ENCODE assay signal across 15 cellular contexts in the genomic region with DNA sequence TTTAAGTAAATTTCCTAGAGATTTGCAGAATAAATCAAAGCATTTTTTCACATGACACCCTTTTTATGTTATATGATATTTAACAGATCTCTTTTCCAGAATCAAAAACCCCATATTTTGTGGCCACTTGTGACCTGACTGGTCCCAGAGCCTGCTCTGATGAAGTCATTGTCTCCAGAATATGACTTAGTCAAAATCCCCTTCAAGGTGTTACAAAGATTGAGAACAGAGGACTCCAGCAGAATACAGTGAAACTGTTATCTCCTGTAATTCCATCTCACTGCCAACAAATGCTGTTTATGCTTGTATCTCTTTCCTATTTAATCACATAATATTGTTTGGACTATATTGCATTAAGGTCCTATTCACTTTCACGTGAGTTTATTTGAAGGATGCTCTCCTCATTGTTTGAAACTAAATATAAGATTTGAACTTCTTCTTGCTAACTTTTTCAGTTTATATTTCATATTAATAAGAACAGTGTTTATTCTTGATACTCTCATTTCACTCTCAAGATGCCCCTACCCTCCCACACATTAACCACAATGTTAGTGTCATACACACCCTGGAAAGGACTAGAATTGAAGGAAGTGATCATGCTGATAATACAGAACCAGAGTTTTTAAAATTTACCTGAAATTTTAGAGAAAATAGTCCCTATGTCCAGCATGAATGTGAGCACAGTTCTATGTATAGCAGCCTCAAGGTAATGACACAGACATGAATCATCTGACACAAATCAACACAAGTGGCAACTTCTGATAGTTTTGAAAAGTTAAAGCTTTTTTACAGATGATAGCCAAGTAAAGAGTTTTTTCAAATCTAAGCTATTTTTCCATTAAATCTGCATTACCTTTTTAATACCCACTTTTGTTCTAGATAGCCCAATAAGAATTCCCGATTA. TPM values are rescaled to one million over a fixed set of nuclear protein-coding genes. Genes with fewer than 3 reads are reported as not detected.
DNase-seq lines count a peak whose midpoint lies in the region; ATAC-seq and TF ChIP-seq lines count a peak whose summit lies in the region.
"Had no signal": no experiment of that assay in that cellular context is flagged by ENCODE, and none has a peak within 500 bp of the region (broad histone marks: within the 10 kb centered on the region; RNA-seq: fewer than 3 reads in every experiment).

No MANE protein-coding gene starts in this region.

- H3K36me3 ChIP-seq in BLaER1 treated with 17β-estradiol and CSF1 and Interleukin-3, amounts not matched to agents 10 nM and 100 nM: no peaks in the 10 kb centered on the region
- no peaks in the 10 kb centered on the region for H3K36me3 ChIP-seq in aorta (ENCODE audit: control insufficient read depth in 1 of 2, insufficient read depth in 2 of 2, low read length in 1 of 2)
- H3K36me3 ChIP-seq: thoracic aorta had no signal

- H3K27ac ChIP-seq in BLaER1 treated with 17β-estradiol and CSF1 and Interleukin-3, amounts not matched to agents 10 nM and 100 nM: peak overlapping the region in 1 of 11 experiments; percentile 2; a peak in 1 of 22 replicates
- H3K27ac ChIP-seq in aorta (ENCODE audit: low read depth in 1 of 2, low read length in 2 of 2): no peak overlapping the region
- H3K27ac ChIP-seq: thoracic aorta had no signal

- H3K4me3 ChIP-seq in BLaER1 treated with 17β-estradiol and CSF1 and Interleukin-3, amounts not matched to agents 10 nM and 100 nM: no peak overlapping the region
- no peak overlapping the region for H3K4me3 ChIP-seq in aorta (ENCODE audit: low read length in 2 of 2)
- H3K4me3 ChIP-seq: lung, thoracic aorta had no signal

- peak; percentile 41 for ATAC-seq in GM19023 (IDR thresholded peaks at IDR 0.05; ENCODE audit: unreplicated experiment)
- ATAC-seq in HG02970 (IDR thresholded peaks at IDR 0.05; ENCODE audit: low FRiP score, unreplicated experiment): peak; percentile 58
- peak; percentile 49 for ATAC-seq in SK-N-SH treated with all-trans-retinoic acid at 6 μM for 48 hours
- no peak for ATAC-seq in aorta (ENCODE audit: low FRiP score)

- 92% methylated on average over 2 of the region's 2 CpGs for WGBS in aorta, 2 donors

- DNase-seq in NCI-H1930 (lab: John Stamatoyannopoulos, UW): no peak
- no peak for DNase-seq in iPS-NIHi11 (ENCODE audit: low spot score)
- DNase-seq in aorta: no peak
- no peak for DNase-seq in UCSD-AML1 (lab: John Stamatoyannopoulos, UW; ENCODE audit: unreplicated experiment)
- DNase-seq: erythroblast, NCI-H1048 had no signal

- H3K9me3 ChIP-seq in BLaER1 treated with 17β-estradiol and CSF1 and Interleukin-3, amounts not matched to agents 10 nM and 100 nM (replicated peaks in 1 of 11): peaks cover 0 to 3% (median 0%) of the 10 kb centered on the region in 11 experiments; a peak in 2 of 22 replicates
- H3K9me3 ChIP-seq in aorta (ENCODE audit: control insufficient read depth, low read length): no peaks in the 10 kb centered on the region
- H3K9me3 ChIP-seq: thoracic aorta had no signal

- H4K20me1 ChIP-seq in BLaER1 treated with 17β-estradiol and CSF1 and Interleukin-3, amounts not matched to agents 10 nM and 100 nM: no peaks in the 10 kb centered on the region

- H3K4me2 ChIP-seq in BLaER1 treated with 17β-estradiol and CSF1 and Interleukin-3, amounts not matched to agents 10 nM and 100 nM: peak overlapping the region in 8 of 11 experiments; percentile 5 to 57 (median 20); a peak in 10 of 22 replicates

- peaks cover 17 to 83% (median 51%) of the 10 kb centered on the region in 10 experiments for H3K4me1 ChIP-seq in BLaER1 treated with 17β-estradiol and CSF1 and Interleukin-3, amounts not matched to agents 10 nM and 100 nM
- H3K4me1 ChIP-seq in aorta (ENCODE audit: control insufficient read depth in 1 of 2, insufficient read depth in 2 of 2, low read length in 2 of 2): no peaks in the 10 kb centered on the region

- H3K9ac ChIP-seq in BLaER1 treated with 17β-estradiol and CSF1 and Interleukin-3, amounts not matched to agents 10 nM and 100 nM: no peak overlapping the region

- intact Hi-C loops in aorta (cut with DNase I): no loop called here

- H3K27me3 ChIP-seq in BLaER1 treated with 17β-estradiol and CSF1 and Interleukin-3, amounts not matched to agents 10 nM and 100 nM: peaks cover 0 to 12% (median 0%) of the 10 kb centered on the region in 11 experiments; a peak in 2 of 22 replicates
- H3K27me3 ChIP-seq in aorta (ENCODE audit: control insufficient read depth in 1 of 2, insufficient read depth in 2 of 2, low read length in 1 of 2): no peaks in the 10 kb centered on the region

TF ChIP-seq in SK-N-SH treated with all-trans-retinoic acid at 6 μM for 48 hours, 23 proteins besides CTCF, POLR2A, EP300 and RAD21:
- TF ChIP-seq ZNF565 (CRISPR knock-in tag; conservative IDR thresholded peaks at IDR 0.05; ENCODE audit: low read depth) (no peak), TOX (CRISPR knock-in tag; IDR thresholded peaks at IDR 0.05; ENCODE audit: borderline replicate concordance) (0 out of 2 replicates have a peak, but pooled peaks have one; percentile 16)
TF ChIP-seq in SK-N-SH treated with all-trans-retinoic acid at 6 μM for 48 hours: peak in this region for 1.

RNA-seq across cellular contexts. Expression of a gene that starts 25.8 kb away (rescaled TPM):
- 10 to 100 TPM; 26.8 to 43.4 TPM for total RNA-seq in aorta
- 10 to 100 TPM in 1 of 2 donors, 1 to 10 TPM in 1; 4.1 to 23.3 TPM for polyA plus RNA-seq in aorta

RNA-seq across cellular contexts. Expression of a gene that starts 34.5 kb away (rescaled TPM):
- 1 to 10 TPM in 1 of 2 donors, under 1 TPM in 1; 0.71 to 1.5 TPM for total RNA-seq in aorta
- polyA plus RNA-seq in aorta: 1 to 10 TPM in 1 of 2 donors, under 1 TPM in 1; 0.64 to 2.9 TPM
- total RNA-seq: activated T-helper 1 cell treated with anti-CD3 and anti-CD28 coated beads, Interleukin-12 subunit alpha, Interleukin-12 subunit beta, Interleukin-2, Interleukin-4 antibody, amounts not matched to agents 30 ng/mL and 10 ng/mL and 1 ng/mL, durations not matched to agents 14 hours and 24 hours and 36 hours; SK-MEL-5 had no signal
- polyA plus RNA-seq: CD14-positive monocyte had no signal
